In the genomic region with DNA sequence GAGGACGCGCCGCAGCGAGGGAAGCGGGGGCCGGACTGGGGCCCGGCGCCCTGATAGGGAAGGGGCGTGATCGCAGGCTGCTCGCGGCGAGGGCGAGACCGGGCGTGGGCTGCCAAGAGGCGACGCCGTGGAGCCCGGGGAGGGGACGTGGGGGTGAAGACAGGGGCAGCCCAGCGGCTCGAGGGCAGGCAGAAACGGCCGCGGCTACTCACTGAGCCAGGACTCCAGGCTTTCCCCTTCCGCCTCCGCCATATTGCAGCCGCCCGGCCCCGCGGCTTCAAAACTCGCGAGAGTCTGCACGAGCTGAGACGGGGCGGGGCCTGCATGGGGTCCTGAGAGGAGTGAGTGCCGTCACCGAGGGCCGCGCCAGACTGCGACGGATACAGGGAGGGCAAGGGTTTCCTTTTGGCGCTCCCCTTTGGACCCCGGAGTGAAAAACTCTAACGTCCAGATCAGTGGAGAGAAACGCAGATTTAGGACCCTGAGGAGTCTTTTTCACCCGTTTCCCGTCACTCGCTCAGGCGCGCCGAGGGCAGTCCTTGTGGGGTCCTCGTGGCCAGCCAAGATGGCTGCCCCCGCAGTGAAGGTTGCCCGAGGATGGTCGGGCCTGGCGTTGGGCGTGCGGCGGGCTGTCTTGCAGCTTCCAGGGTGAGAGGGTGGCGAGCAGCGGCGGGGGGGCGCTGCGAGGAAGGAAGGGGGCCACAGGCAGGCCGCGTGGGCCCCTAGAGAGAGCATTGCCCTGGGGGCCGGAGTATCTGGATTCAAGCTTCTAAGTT, we compare ENCODE assay signal across 1 cellular context.
A peak's percentile ranks its signal among the peaks of the same experiment; 100 is the strongest.
TF ChIP-seq lines count a peak whose summit lies in the region.

GGA3 (minus strand) TSS at position 271 of the 776 bp plus-strand sequence; CDS start at position 252, 19 bp downstream.
MRPS7 (plus strand) TSS at position 544 of the 776 bp plus-strand sequence; CDS start at position 566, 22 bp downstream.

TF ChIP-seq in K562, 482 proteins besides CTCF, POLR2A, EP300 and RAD21 (continued from another document and continues in another):
- TF ChIP-seq, protein P1, sequence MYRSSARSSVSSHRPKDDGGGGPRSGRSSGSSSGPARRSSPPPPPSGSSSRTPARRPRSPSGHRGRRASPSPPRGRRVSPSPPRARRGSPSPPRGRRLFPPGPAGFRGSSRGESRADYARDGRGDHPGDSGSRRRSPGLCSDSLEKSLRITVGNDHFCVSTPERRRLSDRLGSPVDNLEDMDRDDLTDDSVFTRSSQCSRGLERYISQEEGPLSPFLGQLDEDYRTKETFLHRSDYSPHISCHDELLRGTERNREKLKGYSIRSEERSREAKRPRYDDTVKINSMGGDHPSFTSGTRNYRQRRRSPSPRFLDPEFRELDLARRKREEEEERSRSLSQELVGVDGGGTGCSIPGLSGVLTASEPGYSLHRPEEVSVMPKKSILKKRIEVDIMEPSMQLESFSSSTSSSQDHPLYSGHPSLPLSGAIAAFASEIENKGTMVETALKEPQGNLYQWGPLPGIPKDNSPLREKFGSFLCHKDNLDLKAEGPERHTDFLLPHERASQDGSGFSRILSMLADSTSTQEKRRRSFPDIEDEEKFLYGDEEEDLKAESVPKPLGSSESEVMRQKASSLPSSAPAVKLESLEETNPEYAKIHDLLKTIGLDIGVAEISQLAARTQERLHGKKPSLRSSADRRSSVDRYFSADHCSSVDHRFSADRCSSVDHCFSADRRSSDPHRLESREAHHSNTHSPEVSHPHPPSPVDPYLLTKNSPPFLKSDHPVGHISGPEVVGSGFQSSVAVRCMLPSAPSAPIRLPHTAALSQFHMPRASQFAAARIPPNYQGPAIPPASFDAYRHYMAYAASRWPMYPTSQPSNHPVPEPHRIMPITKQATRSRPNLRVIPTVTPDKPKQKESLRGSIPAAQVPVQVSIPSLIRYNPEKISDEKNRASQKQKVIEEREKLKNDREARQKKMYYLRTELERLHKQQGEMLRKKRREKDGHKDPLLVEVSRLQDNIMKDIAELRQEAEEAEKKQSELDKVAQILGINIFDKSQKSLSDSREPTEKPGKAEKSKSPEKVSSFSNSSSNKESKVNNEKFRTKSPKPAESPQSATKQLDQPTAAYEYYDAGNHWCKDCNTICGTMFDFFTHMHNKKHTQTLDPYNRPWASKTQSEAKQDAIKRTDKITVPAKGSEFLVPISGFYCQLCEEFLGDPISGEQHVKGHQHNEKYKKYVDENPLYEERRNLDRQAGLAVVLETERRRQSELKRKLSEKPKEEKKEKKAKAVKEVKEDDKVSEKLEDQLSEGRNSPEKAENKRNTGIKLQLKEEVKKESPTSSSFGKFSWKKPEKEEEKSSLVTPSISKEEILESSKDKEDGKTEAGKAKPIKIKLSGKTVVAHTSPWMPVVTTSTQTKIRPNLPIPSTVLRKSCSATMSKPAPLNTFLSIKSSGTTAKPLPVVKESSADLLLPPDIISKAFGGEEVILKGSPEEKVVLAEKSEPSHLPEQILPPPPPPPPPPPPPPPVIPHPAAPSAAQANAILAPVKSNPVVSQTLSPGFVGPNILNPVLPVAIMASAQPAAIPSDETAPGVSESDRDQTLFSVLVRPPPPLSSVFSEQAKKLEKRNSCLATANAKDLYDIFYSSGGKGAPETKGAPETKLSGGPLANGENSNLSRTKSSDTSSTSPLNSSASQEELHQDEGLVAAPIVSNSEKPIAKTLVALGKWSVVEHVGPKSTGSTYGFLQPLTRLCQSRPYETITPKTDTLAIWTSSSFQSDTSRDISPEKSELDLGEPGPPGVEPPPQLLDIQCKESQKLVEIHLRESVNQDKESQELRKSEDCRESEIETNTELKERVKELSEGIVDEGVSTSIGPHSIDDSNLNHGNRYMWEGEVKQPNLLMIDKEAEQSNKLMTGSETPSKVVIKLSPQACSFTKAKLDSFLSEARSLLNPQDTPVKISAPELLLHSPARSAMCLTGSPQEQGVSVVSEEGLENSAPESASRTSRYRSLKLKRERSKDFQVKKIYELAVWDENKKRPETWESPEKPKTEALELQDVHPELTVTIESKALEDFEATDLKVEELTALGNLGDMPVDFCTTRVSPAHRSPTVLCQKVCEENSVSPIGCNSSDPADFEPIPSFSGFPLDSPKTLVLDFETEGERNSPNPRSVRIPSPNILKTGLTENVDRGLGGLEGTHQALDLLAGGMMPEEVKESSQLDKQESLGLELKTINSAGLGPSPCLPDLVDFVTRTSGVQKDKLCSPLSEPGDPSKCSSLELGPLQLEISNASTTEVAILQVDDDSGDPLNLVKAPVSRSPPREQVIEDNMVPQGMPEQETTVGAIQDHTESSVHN (IDR thresholded peaks at IDR 0.05; ENCODE audit: borderline replicate concordance in 1 of 2, low read depth in 1 of 2) = no peak
- TF ChIP-seq MTF1 (CRISPR knock-in tag; IDR thresholded peaks at IDR 0.05; ENCODE audit: borderline replicate concordance) (no peak), ELF2 (CRISPR knock-in tag; IDR thresholded peaks at IDR 0.05) (peak; percentile 80), POU5F1 (IDR thresholded peaks at IDR 0.05; ENCODE audit: borderline replicate concordance, low read depth, low read length, partially characterized antibody) (no peak), ZBTB1 (CRISPR knock-in tag; IDR thresholded peaks at IDR 0.05; ENCODE audit: borderline replicate concordance, low read depth) (no peak), HIVEP1 (CRISPR knock-in tag; IDR thresholded peaks at IDR 0.05) (no peak), ZBTB33 (CRISPR knock-in tag; IDR thresholded peaks at IDR 0.05) (no peak), MTA3 (IDR thresholded peaks at IDR 0.05; ENCODE audit: borderline replicate concordance) (no peak; the same call in 1 of the 2 replicates), POLR2AphosphoS2 (IDR thresholded peaks at IDR 0.05; ENCODE audit: low read length) (no peak), MYBL2 (IDR thresholded peaks at IDR 0.05; ENCODE audit: low read depth) (no peak), MYBL2 (CRISPR knock-in tag; IDR thresholded peaks at IDR 0.05; ENCODE audit: borderline replicate concordance) (no peak), NCOA1 (IDR thresholded peaks at IDR 0.05; ENCODE audit: low read depth) (peak; percentile 13; the same call in 1 of the 2 replicates), ZC3H11A (IDR thresholded peaks at IDR 0.05; ENCODE audit: low read depth, low read length) (no peak), CBX8 (IDR thresholded peaks at IDR 0.05; ENCODE audit: borderline replicate concordance, extremely low read depth, low read depth, low read length, poor library complexity, severe bottlenecking) (no peak), KHSRP (IDR thresholded peaks at IDR 0.05) (no peak), MCM2 (IDR thresholded peaks at IDR 0.05; ENCODE audit: low read depth) (no peak), THAP7 (CRISPR knock-in tag; IDR thresholded peaks at IDR 0.05) (no peak), MBD2 (IDR thresholded peaks at IDR 0.05; ENCODE audit: borderline replicate concordance, low read depth) (peak; percentile 44), RFX7 (CRISPR knock-in tag; IDR thresholded peaks at IDR 0.05) (no peak), IFI16 (CRISPR knock-in tag; IDR thresholded peaks at IDR 0.05) (0 out of 2 replicates have a peak, but pooled peaks have one; percentile 29), OTX1 (CRISPR knock-in tag; IDR thresholded peaks at IDR 0.05) (no peak), ZNF511 (CRISPR knock-in tag; IDR thresholded peaks at IDR 0.05) (peak; percentile 72; the same call in 1 of the 2 replicates), KLF13 (tag; IDR thresholded peaks at IDR 0.05; ENCODE audit: borderline replicate concordance, low read depth) (peak; percentile 71), NUFIP1 (IDR thresholded peaks at IDR 0.05; ENCODE audit: partially characterized antibody) (no peak), HOXB6 (CRISPR knock-in tag; IDR thresholded peaks at IDR 0.05; ENCODE audit: borderline replicate concordance) (no peak), ZNF197 (CRISPR knock-in tag; IDR thresholded peaks at IDR 0.05; ENCODE audit: low read depth) (0 out of 2 replicates have a peak, but pooled peaks have one; percentile 46), FOSL1 (tag; conservative IDR thresholded peaks at IDR 0.05) (no peak)
- TF ChIP-seq, protein P2, sequence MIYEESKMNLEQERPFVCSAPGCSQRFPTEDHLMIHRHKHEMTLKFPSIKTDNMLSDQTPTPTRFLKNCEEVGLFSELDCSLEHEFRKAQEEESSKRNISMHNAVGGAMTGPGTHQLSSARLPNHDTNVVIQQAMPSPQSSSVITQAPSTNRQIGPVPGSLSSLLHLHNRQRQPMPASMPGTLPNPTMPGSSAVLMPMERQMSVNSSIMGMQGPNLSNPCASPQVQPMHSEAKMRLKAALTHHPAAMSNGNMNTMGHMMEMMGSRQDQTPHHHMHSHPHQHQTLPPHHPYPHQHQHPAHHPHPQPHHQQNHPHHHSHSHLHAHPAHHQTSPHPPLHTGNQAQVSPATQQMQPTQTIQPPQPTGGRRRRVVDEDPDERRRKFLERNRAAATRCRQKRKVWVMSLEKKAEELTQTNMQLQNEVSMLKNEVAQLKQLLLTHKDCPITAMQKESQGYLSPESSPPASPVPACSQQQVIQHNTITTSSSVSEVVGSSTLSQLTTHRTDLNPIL (CRISPR knock-in tag; IDR thresholded peaks at IDR 0.05) = no peak
- TF ChIP-seq, protein P3, sequence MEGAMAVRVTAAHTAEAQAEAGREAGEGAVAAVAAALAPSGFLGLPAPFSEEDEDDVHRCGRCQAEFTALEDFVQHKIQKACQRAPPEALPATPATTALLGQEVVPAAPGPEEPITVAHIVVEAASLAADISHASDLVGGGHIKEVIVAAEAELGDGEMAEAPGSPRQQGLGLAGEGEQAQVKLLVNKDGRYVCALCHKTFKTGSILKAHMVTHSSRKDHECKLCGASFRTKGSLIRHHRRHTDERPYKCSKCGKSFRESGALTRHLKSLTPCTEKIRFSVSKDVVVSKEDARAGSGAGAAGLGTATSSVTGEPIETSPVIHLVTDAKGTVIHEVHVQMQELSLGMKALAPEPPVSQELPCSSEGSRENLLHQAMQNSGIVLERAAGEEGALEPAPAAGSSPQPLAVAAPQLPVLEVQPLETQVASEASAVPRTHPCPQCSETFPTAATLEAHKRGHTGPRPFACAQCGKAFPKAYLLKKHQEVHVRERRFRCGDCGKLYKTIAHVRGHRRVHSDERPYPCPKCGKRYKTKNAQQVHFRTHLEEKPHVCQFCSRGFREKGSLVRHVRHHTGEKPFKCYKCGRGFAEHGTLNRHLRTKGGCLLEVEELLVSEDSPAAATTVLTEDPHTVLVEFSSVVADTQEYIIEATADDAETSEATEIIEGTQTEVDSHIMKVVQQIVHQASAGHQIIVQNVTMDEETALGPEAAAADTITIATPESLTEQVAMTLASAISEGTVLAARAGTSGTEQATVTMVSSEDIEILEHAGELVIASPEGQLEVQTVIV (CRISPR knock-in tag; IDR thresholded peaks at IDR 0.05; ENCODE audit: borderline replicate concordance) = no peak
- TF ChIP-seq, protein P4, sequence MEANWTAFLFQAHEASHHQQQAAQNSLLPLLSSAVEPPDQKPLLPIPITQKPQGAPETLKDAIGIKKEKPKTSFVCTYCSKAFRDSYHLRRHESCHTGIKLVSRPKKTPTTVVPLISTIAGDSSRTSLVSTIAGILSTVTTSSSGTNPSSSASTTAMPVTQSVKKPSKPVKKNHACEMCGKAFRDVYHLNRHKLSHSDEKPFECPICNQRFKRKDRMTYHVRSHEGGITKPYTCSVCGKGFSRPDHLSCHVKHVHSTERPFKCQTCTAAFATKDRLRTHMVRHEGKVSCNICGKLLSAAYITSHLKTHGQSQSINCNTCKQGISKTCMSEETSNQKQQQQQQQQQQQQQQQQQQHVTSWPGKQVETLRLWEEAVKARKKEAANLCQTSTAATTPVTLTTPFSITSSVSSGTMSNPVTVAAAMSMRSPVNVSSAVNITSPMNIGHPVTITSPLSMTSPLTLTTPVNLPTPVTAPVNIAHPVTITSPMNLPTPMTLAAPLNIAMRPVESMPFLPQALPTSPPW (CRISPR knock-in tag; IDR thresholded peaks at IDR 0.05) = peak; percentile 57
- TF ChIP-seq, protein P5, sequence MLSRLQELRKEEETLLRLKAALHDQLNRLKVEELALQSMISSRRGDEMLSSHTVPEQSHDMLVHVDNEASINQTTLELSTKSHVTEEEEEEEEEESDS (CRISPR knock-in tag; IDR thresholded peaks at IDR 0.05) = no peak
- TF ChIP-seq, protein P6, sequence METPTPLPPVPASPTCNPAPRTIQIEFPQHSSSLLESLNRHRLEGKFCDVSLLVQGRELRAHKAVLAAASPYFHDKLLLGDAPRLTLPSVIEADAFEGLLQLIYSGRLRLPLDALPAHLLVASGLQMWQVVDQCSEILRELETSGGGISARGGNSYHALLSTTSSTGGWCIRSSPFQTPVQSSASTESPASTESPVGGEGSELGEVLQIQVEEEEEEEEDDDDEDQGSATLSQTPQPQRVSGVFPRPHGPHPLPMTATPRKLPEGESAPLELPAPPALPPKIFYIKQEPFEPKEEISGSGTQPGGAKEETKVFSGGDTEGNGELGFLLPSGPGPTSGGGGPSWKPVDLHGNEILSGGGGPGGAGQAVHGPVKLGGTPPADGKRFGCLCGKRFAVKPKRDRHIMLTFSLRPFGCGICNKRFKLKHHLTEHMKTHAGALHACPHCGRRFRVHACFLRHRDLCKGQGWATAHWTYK (CRISPR knock-in tag; IDR thresholded peaks at IDR 0.05) = peak; percentile 58; the same call in 1 of the 2 replicates
- TF ChIP-seq, protein P7, sequence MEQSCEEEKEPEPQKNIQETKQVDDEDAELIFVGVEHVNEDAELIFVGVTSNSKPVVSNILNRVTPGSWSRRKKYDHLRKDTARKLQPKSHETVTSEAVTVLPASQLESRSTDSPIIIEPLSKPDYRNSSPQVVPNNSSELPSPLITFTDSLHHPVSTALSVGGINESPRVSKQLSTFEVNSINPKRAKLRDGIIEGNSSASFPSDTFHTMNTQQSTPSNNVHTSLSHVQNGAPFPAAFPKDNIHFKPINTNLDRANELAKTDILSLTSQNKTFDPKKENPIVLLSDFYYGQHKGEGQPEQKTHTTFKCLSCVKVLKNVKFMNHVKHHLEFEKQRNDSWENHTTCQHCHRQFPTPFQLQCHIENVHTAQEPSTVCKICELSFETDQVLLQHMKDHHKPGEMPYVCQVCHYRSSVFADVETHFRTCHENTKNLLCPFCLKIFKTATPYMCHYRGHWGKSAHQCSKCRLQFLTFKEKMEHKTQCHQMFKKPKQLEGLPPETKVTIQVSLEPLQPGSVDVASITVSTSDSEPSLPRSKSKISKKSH (CRISPR knock-in tag; IDR thresholded peaks at IDR 0.05) = no peak
